ENCODE assay signal across 1 cellular context in genomic region chr16:77190478-77191258, GRCh38.
A peak's percentile ranks its signal among the peaks of the same experiment; 100 is the strongest.
TF ChIP-seq lines count a peak whose summit lies in the region.

TSS of gene MON1B (plus strand) at chr16:77191190. CDS start at chr16:77191486, 296 bp downstream.

TF ChIP-seq in H1, 55 proteins besides CTCF, POLR2A, EP300 and RAD21 (continued from another document):
- no peak for TF ChIP-seq JUND (IDR thresholded peaks at IDR 0.05; ENCODE audit: low read length)
- TF ChIP-seq SIX5 (IDR thresholded peaks at IDR 0.05; ENCODE audit: low read depth, low read length) = no peak
- no peak for TF ChIP-seq NRF1 (IDR thresholded peaks at IDR 0.05; ENCODE audit: low read depth, low read length)
- peak; percentile 86 for TF ChIP-seq CHD2 (IDR thresholded peaks at IDR 0.05; ENCODE audit: low read length)
- no peak for TF ChIP-seq ATF2 (IDR thresholded peaks at IDR 0.05; ENCODE audit: low read length)
- no peak for TF ChIP-seq SRF (IDR thresholded peaks at IDR 0.05; ENCODE audit: low read depth, low read length)
- TF ChIP-seq KDM1A (IDR thresholded peaks at IDR 0.05; ENCODE audit: borderline replicate concordance, low read length) = no peak
- peak; percentile 96 for TF ChIP-seq SP1 (IDR thresholded peaks at IDR 0.05; ENCODE audit: low read depth, low read length)
- TF ChIP-seq ASH2L (IDR thresholded peaks at IDR 0.05; ENCODE audit: low read length) = no peak
- TF ChIP-seq KDM4A (IDR thresholded peaks at IDR 0.05; ENCODE audit: low read depth, low read length, severe bottlenecking) = peak; percentile 87
- peak; percentile 50 for TF ChIP-seq E2F6 (IDR thresholded peaks at IDR 0.05)
- no peak for TF ChIP-seq SP4 (IDR thresholded peaks at IDR 0.05; ENCODE audit: low read length)
- no peak for TF ChIP-seq TCF12 (IDR thresholded peaks at IDR 0.05; ENCODE audit: low read depth, low read length)
- TF ChIP-seq TAF1 (IDR thresholded peaks at IDR 0.05; ENCODE audit: low read depth, low read length) = peak; percentile 81
- no peak; the same call in 1 of the 2 replicates for TF ChIP-seq RBBP5 (IDR thresholded peaks at IDR 0.05; ENCODE audit: borderline replicate concordance, low read depth, low read length)
- no peak for TF ChIP-seq ATF3 (IDR thresholded peaks at IDR 0.05; ENCODE audit: insufficient read depth, low read depth, low read length)
